In the genomic region with DNA sequence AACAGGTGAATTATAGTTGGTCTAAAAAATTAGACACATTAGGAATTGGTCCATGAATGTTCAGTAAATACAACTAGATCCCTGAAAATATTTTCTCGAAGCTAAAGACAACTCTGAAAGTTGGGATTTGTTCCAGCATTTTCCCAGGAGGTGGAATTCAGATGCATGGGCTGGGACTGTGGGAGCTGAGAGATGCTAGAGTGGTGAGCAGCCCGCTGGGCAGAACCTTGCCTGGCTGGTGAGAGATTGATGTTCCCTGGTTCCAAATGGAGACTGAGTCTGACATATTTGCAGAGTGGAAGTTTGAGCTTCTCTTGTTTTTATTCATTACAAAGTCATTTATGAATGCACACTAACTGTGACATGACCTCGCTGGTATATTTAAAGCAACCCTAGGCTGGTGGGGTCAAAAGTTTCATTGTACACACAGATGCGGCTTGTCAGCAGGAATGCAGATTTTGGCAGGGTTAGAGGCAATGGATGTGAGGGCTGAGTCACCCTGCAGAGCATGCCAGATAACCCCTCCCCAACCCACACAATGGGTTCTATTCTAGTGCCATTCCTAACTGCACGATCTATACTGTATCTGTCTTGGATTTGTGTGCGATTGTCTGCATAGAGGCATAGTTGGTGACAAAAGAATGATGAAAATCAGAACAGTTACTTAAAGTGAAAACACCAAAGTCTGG, we compare ENCODE assay signal across 11 cellular contexts. TPM values are rescaled to one million over a fixed set of nuclear protein-coding genes. Genes with fewer than 3 reads are reported as not detected.
DNase-seq lines count a peak whose midpoint lies in the region; ATAC-seq and TF ChIP-seq lines count a peak whose summit lies in the region.
"Had no signal": no experiment of that assay in that cellular context is flagged by ENCODE, and none has a peak within 500 bp of the region (broad histone marks: within the 10 kb centered on the region; RNA-seq: fewer than 3 reads in every experiment).

No MANE protein-coding gene starts in this region.

- DNase-seq in AG09309 (ENCODE audit: low read depth): peak; percentile 13
- peak; percentile 83 for DNase-seq in NCI-H226
- DNase-seq in dedifferentiated amniotic fluid mesenchymal stem cell (ENCODE audit: extremely low spot score): peak; percentile 24
- DNase-seq in right lobe of liver: peak in 1 of 3 donors; percentile 37
- no peak for DNase-seq in omental fat pad (ENCODE audit: low spot score)
- DNase-seq in NCI-H526 (lab: John Stamatoyannopoulos, UW): no peak
- DNase-seq in activated CD4-positive, alpha-beta T cell treated with anti-CD3 and anti-CD28 coated beads for 1 hour: no peak
- DNase-seq: CD4-positive, alpha-beta memory T cell; NCI-H1417 treated with DMSO at 0.1 percent for 48 hours had no signal

- H3K36me3 ChIP-seq in right lobe of liver: no peaks in the 10 kb centered on the region

- peak in 3 of 4 donors; percentile 29 to 85 (median 55) for ATAC-seq in right lobe of liver
- no peak for ATAC-seq in omental fat pad (ENCODE audit: low FRiP score)
- no peak for ATAC-seq in GM19035 (IDR thresholded peaks at IDR 0.05; ENCODE audit: unreplicated experiment)
- ATAC-seq: WTC11 had no signal

- intact Hi-C loops in right lobe of liver (cut with DNase I): no loop called here

- peaks cover 0 to 14% (median 0%) of the 10 kb centered on the region in 4 donors for H3K4me1 ChIP-seq in right lobe of liver

- H3K27ac ChIP-seq in right lobe of liver: no peak overlapping the region

- 40% methylated on average over 6 of the region's 6 CpGs for WGBS in right lobe of liver (ENCODE audit: insufficient coverage, low coverage, low lambda C conversion rate, missing lambda C conversion rate)

- H3K9me3 ChIP-seq in right lobe of liver: no peaks in the 10 kb centered on the region

- H3K27me3 ChIP-seq in right lobe of liver: no peaks in the 10 kb centered on the region

- no peak for TF ChIP-seq POLR2A in right lobe of liver (IDR thresholded peaks at IDR 0.05)

- no peak overlapping the region for H3K4me3 ChIP-seq in AG09309 (ENCODE audit: control insufficient read depth, low read depth, low read length)
- H3K4me3 ChIP-seq in right lobe of liver: no peak overlapping the region

- TF ChIP-seq CTCF in AG09309 (IDR thresholded peaks at IDR 0.05; ENCODE audit: control insufficient read depth, insufficient read depth, low read depth, low read length, missing control alignments): no peak
- TF ChIP-seq CTCF in right lobe of liver (IDR thresholded peaks at IDR 0.05): no peak
- no peak for TF ChIP-seq CTCF in omental fat pad (IDR thresholded peaks at IDR 0.05)

RNA-seq across cellular contexts. Expression of a gene that starts 23.5 kb away (rescaled TPM):
- total RNA-seq in right lobe of liver (1 to 10 TPM in 3 of 6 experiments, under 1 TPM in 2, not detected in 1; 0.25 to 1.7 (median 1.4) TPM), omental fat pad (1 to 10 TPM; 1.6 to 2.0 (median 1.8) TPM)
- total RNA-seq: CD4-positive, alpha-beta memory T cell had no signal

Comparison
In these comparisons a context has a peak if more than half of its experiments do, and no peak if none do; other contexts are left out.
1. DNase-seq: peak in AG09309 (single experiment), NCI-H226 (single experiment) and dedifferentiated amniotic fluid mesenchymal stem cell (single experiment); none in omental fat pad (single experiment), NCI-H526 (0 of 2) and activated CD4-positive, alpha-beta T cell treated with anti-CD3 and anti-CD28 coated beads for 1 hour (single experiment).
2. ATAC-seq: peak in right lobe of liver (3 of 4); none in omental fat pad (single experiment) and GM19035 (single experiment).